In genomic region chr20:60976913-60977312, GRCh38 we compare ENCODE assay signal across 24 cellular contexts.
"Had no signal": no experiment of that assay in that cellular context is flagged by ENCODE, and none has a peak within 500 bp of the region (broad histone marks: within the 10 kb centered on the region; RNA-seq: fewer than 3 reads in every experiment).

No MANE protein-coding gene starts in this region.

- H3K4me3 ChIP-seq: body of pancreas, heart right ventricle, left ventricle myocardium inferior, ovary, prostate gland, right atrium auricular region, thyroid gland had no signal

- H3K4me1 Mint-ChIP-seq: activated CD4-positive, alpha-beta T cell treated with anti-CD3 and anti-CD28 coated beads, Interleukin-2, amount 10 ng/mL, durations not matched to agents 7 days and 5 days; activated naive CD8-positive, alpha-beta T cell treated with anti-CD3 and anti-CD28 coated beads, Interleukin-2, amount 50 U/mL, for 24 hours; immature natural killer cell; natural killer cell had no signal

- H3K4me3 Mint-ChIP-seq: activated CD4-positive, alpha-beta T cell treated with anti-CD3 and anti-CD28 coated beads, Interleukin-2, amount 10 ng/mL, durations not matched to agents 7 days and 5 days; activated CD8-positive, alpha-beta T cell treated with anti-CD3 and anti-CD28 coated beads, Interleukin-2, amount 10 ng/mL, durations not matched to agents 7 days and 5 days; activated naive CD8-positive, alpha-beta T cell treated with anti-CD3 and anti-CD28 coated beads, Interleukin-2, amount 50 U/mL, for 24 hours; activated T-helper 1 cell treated with anti-CD3 and anti-CD28 coated beads, Interleukin-12 subunit alpha, Interleukin-12 subunit beta, Interleukin-2, Interleukin-4 antibody, amounts not matched to agents 30 ng/mL and 10 ng/mL and 1 ng/mL, durations not matched to agents 14 hours and 24 hours and 36 hours; immature natural killer cell; natural killer cell; stimulated activated naive CD8-positive, alpha-beta T cell treated with anti-CD3 and anti-CD28 coated beads, Interleukin-15, Interleukin-2, amounts not matched to agents 100 ng/mL and 50 ng/mL, for 24 hours; T-helper 2 cell treated with Interferon-gamma antibody and Interleukin-4, amounts not matched to agents 5 μg/mL and 100 μg/mL, for 36 hours had no signal

- H3K4me1 ChIP-seq: body of pancreas, heart right ventricle, left ventricle myocardium inferior, prostate gland, right atrium auricular region, thyroid gland had no signal

- DNase-seq: activated CD4-positive, alpha-beta T cell treated with anti-CD3 and anti-CD28 coated beads, Interleukin-2, amount 10 ng/mL, durations not matched to agents 7 days and 5 days; activated CD4-positive, CD25-positive, alpha-beta regulatory T cell treated with anti-CD3 and anti-CD28 coated beads, Interleukin-2, amount 50 U/mL, for 72 hours; activated CD8-positive, alpha-beta T cell treated with anti-CD3 and anti-CD28 coated beads, Interleukin-2, amount 10 ng/mL, durations not matched to agents 7 days and 5 days; activated gamma-delta T cell; activated naive CD4-positive, alpha-beta T cell treated with anti-CD3 and anti-CD28 coated beads, Interleukin-2, amount 50 U/mL, for 16 hours; activated naive CD8-positive, alpha-beta T cell treated with anti-CD3 and anti-CD28 coated beads, Interleukin-2, amount 50 U/mL, for 24 hours; body of pancreas; heart right ventricle; immature natural killer cell; kidney glomerular epithelial cell; left ventricle myocardium inferior; midbrain; natural killer cell; ovary; stimulated activated CD4-positive, alpha-beta T cell treated with anti-CD3 and anti-CD28 coated beads, Interleukin-4, amount 100 ng/mL, for 4 hours; substantia nigra; thyroid gland had no signal

- H3K27ac Mint-ChIP-seq: activated CD4-positive, alpha-beta T cell treated with anti-CD3 and anti-CD28 coated beads, Interleukin-2, amount 10 ng/mL, durations not matched to agents 7 days and 5 days; activated CD8-positive, alpha-beta T cell treated with anti-CD3 and anti-CD28 coated beads, Interleukin-2, amount 10 ng/mL, durations not matched to agents 7 days and 5 days; activated naive CD8-positive, alpha-beta T cell treated with anti-CD3 and anti-CD28 coated beads, Interleukin-2, amount 50 U/mL, for 24 hours; activated T-helper 1 cell treated with anti-CD3 and anti-CD28 coated beads, Interleukin-12 subunit alpha, Interleukin-12 subunit beta, Interleukin-2, Interleukin-4 antibody, amounts not matched to agents 30 ng/mL and 10 ng/mL and 1 ng/mL, durations not matched to agents 14 hours and 24 hours and 36 hours; immature natural killer cell; natural killer cell; stimulated activated naive CD8-positive, alpha-beta T cell treated with anti-CD3 and anti-CD28 coated beads, Interleukin-15, Interleukin-2, amounts not matched to agents 100 ng/mL and 50 ng/mL, for 24 hours; T-helper 2 cell treated with Interferon-gamma antibody and Interleukin-4, amounts not matched to agents 5 μg/mL and 100 μg/mL, for 36 hours had no signal

- H3K36me3 Mint-ChIP-seq: immature natural killer cell, natural killer cell had no signal

- H3K9me3 ChIP-seq: neutrophil, prostate gland had no signal

- H3K27ac ChIP-seq: body of pancreas, heart right ventricle, left ventricle myocardium inferior, neutrophil, ovary, prostate gland, right atrium auricular region, thyroid gland, VCaP had no signal

- H3K36me3 ChIP-seq: heart right ventricle, left ventricle myocardium inferior, neutrophil, ovary, prostate gland, right atrium auricular region, thyroid gland had no signal

- H3K27me3 ChIP-seq: body of pancreas, neutrophil, ovary, right atrium auricular region, thyroid gland had no signal

- H3K27me3 Mint-ChIP-seq: activated CD4-positive, alpha-beta T cell treated with anti-CD3 and anti-CD28 coated beads, Interleukin-2, amount 10 ng/mL, durations not matched to agents 7 days and 5 days; activated naive CD8-positive, alpha-beta T cell treated with anti-CD3 and anti-CD28 coated beads, Interleukin-2, amount 50 U/mL, for 24 hours; stimulated activated naive CD8-positive, alpha-beta T cell treated with anti-CD3 and anti-CD28 coated beads, Interleukin-15, Interleukin-2, amounts not matched to agents 100 ng/mL and 50 ng/mL, for 24 hours had no signal

- ATAC-seq: activated CD8-positive, alpha-beta T cell treated with anti-CD3 and anti-CD28 coated beads, Interleukin-2, amount 10 ng/mL, durations not matched to agents 7 days and 5 days; activated naive CD8-positive, alpha-beta T cell treated with anti-CD3 and anti-CD28 coated beads, Interleukin-2, amount 50 U/mL, for 24 hours; body of pancreas; heart right ventricle; natural killer cell had no signal
